8 cellular contexts compared by ENCODE assay signal in genomic region chr11:71927813-71928738, GRCh38. TPM values are rescaled to one million over a fixed set of nuclear protein-coding genes. Genes with fewer than 3 reads are reported as not detected.
A peak's percentile ranks its signal among the peaks of the same experiment; 100 is the strongest.
DNase-seq lines count a peak whose midpoint lies in the region; ATAC-seq and TF ChIP-seq lines count a peak whose summit lies in the region.

A gene with protein sequence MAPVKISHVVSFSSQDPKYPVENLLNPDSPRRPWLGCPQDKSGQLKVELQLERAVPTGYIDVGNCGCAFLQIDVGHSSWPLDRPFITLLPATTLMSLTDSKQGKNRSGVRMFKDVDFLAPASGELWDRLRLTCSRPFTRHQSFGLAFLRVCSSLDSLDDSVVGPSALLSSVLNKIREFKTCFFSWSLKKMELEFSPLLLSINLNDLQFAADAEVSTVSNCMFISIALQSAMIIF (minus strand): TSS chr11:71928594. CDS start chr11:71923353, 5,241 bp downstream.

- DNase-seq in activated gamma-delta T cell treated with Interleukin-2 at 50 U/mL for 16 hours (peak; percentile 46), activated gamma-delta T cell (lab: John Stamatoyannopoulos, UW) (no peak), NCI-H146 treated with DMSO at 0.1 percent for 48 hours (lab: John Stamatoyannopoulos, UW; ENCODE audit: unreplicated experiment) (peak; percentile 89), body of pancreas (peak; percentile 48 to 81 (median 76))

- no peak for TF ChIP-seq POLR2A in body of pancreas (IDR thresholded peaks at IDR 0.05)

- ATAC-seq in HG02938 (IDR thresholded peaks at IDR 0.05; ENCODE audit: unreplicated experiment) (peak; percentile 61), body of pancreas (peak; percentile 93)

- intact Hi-C loops in T-helper 1 cell treated with Interleukin-12 subunit alpha and Interleukin-12 subunit beta and Interleukin-4 antibody, amounts not matched to agents 30 ng/mL and 1 ng/mL, for 36 hours (cut with micrococcal nuclease) = loop anchor here (1.0 to 2.0 kb wide), 11 partner anchors 49 to 506 kb away; partner anchors contain the start of genes ANAPC15, CLPB, LAMTOR1 and LRRC51
- intact Hi-C loops in body of pancreas (cut with DNase I) = no loop called here

- 0 to 1% methylated on average over 38 to 41 of the region's 41 CpGs for WGBS in body of pancreas, 2 donors

- no peaks in the 10 kb centered on the region for H3K9me3 ChIP-seq in body of pancreas
- H3K9me3 ChIP-seq in iPS-18a (ENCODE audit: control insufficient read depth, low read depth, low read length) = no peaks in the 10 kb centered on the region

- peak within 1 kb of the TSS; percentile 82 to 84 for H3K4me3 ChIP-seq in body of pancreas
- H3K4me3 ChIP-seq in iPS-18a (ENCODE audit: low read length) = peak within 1 kb of the TSS; percentile 93
- peak within 1 kb of the TSS; percentile 61 to 96 (median 93) for H3K4me3 ChIP-seq in skin epidermis

- no peaks in the 10 kb centered on the region for H3K36me3 ChIP-seq in body of pancreas (replicated peaks in 1 of 2; ENCODE audit: insufficient read depth in 1 of 2, low read depth in 2 of 2)
- H3K36me3 ChIP-seq in iPS-18a (ENCODE audit: control insufficient read depth, low read depth, low read length) = no peaks in the 10 kb centered on the region

- H3K27me3 ChIP-seq in body of pancreas = no peaks in the 10 kb centered on the region
- H3K27me3 ChIP-seq in iPS-18a (ENCODE audit: control insufficient read depth, insufficient read depth, low read length) = no peaks in the 10 kb centered on the region

- H3K27ac ChIP-seq in body of pancreas (peak within 1 kb of the TSS; percentile 49 to 90 (median 88)), iPS-18a (ENCODE audit: low read length) (peak within 1 kb of the TSS; percentile 99), skin epidermis (peak within 1 kb of the TSS; percentile 48 to 99 (median 96))

- TF ChIP-seq CTCF in body of pancreas (IDR thresholded peaks at IDR 0.05) = no peak

- H3K4me1 ChIP-seq in body of pancreas (peaks cover 23% of the 10 kb centered on the region), iPS-18a (ENCODE audit: control insufficient read depth, low read depth, low read length) (peaks cover 9% of the 10 kb centered on the region)

- peak within 1 kb of the TSS; percentile 97 for H3K9ac ChIP-seq in iPS-18a (ENCODE audit: low read length)

RNA-seq across cellular contexts. Expression of the gene that starts here (rescaled TPM):
- total RNA-seq in T-helper 1 cell treated with Interleukin-12 subunit alpha and Interleukin-12 subunit beta and Interleukin-4 antibody, amounts not matched to agents 30 ng/mL and 1 ng/mL, for 36 hours = 15.1 and 21.5 TPM in 2 replicates
- 10 to 100 TPM in 1 of 2 donors, 1 to 10 TPM in 1; 7.3 to 14.5 TPM for total RNA-seq in body of pancreas
